ENCODE assay signal across 1 cellular context in the genomic region with DNA sequence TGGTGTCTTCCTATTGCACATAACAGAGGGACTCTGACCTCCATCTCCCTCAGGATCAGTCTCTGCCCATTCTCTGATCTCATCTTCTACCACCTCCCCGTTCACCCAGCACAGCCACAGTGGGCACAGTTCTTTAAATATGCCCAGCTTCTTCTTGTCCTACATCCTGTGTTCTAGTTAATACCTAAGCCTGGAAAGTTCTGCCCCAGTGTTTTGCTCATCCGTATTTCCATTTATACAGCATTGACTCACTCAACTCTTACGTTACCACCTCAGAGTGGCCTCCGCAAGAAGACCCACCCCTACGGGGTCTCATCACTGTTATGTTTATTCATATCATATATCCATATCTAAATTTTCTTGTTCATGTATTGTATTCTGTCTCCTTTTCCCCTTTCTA.
TF ChIP-seq lines count a peak whose summit lies in the region.

No MANE protein-coding gene starts in this region.

TF ChIP-seq in liver, 16 proteins besides CTCF, POLR2A, EP300 and RAD21 (continued from another document):
- TF ChIP-seq REST (IDR thresholded peaks at IDR 0.05) (no peak), TAF1 (conservative IDR thresholded peaks at IDR 0.05) (no peak), SP1 (IDR thresholded peaks at IDR 0.05) (no peak), JUND (IDR thresholded peaks at IDR 0.05) (no peak), RXRA (IDR thresholded peaks at IDR 0.05) (no peak), FOXA1 (IDR thresholded peaks at IDR 0.05) (no peak)
- TF ChIP-seq, protein P1, sequence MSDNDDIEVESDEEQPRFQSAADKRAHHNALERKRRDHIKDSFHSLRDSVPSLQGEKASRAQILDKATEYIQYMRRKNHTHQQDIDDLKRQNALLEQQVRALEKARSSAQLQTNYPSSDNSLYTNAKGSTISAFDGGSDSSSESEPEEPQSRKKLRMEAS (IDR thresholded peaks at IDR 0.05) = no peak
- TF ChIP-seq, protein P2, sequence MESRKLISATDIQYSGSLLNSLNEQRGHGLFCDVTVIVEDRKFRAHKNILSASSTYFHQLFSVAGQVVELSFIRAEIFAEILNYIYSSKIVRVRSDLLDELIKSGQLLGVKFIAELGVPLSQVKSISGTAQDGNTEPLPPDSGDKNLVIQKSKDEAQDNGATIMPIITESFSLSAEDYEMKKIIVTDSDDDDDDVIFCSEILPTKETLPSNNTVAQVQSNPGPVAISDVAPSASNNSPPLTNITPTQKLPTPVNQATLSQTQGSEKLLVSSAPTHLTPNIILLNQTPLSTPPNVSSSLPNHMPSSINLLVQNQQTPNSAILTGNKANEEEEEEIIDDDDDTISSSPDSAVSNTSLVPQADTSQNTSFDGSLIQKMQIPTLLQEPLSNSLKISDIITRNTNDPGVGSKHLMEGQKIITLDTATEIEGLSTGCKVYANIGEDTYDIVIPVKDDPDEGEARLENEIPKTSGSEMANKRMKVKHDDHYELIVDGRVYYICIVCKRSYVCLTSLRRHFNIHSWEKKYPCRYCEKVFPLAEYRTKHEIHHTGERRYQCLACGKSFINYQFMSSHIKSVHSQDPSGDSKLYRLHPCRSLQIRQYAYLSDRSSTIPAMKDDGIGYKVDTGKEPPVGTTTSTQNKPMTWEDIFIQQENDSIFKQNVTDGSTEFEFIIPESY (IDR thresholded peaks at IDR 0.05) = no peak
TF ChIP-seq in liver: peak in this region for 0.
